In the genomic region with DNA sequence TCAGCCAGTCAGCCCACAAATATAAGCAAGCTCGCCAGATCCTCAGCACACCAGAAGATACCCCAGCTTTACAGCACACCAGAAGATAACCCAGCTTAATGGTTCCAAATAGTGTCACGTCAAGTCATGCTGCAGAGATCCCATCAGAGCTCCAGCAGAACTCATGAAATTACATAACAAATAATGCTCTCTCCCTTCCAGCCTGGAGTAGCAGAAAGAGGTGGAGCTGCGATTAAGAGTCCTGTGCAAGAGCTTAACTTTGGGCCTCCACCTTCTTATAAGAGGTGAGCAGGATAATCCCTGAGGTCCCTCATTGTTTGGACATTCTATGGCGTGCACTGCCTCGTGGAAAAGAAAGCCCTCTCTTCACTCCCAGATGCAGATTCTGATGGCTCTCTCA, we compare ENCODE assay signal across 2 cellular contexts.
TF ChIP-seq lines count a peak whose summit lies in the region.

No MANE protein-coding gene starts in this region.

TF ChIP-seq in GM23338, 12 proteins besides CTCF, POLR2A, EP300 and RAD21:
- TF ChIP-seq ZNF114 (CRISPR knock-in tag; IDR thresholded peaks at IDR 0.05), result no peak
- no peak for TF ChIP-seq ZNF331 (CRISPR knock-in tag; IDR thresholded peaks at IDR 0.05; ENCODE audit: low read depth)
- TF ChIP-seq CREB1 (CRISPR knock-in tag; IDR thresholded peaks at IDR 0.05; ENCODE audit: low read depth), result no peak
- TF ChIP-seq, protein P1, sequence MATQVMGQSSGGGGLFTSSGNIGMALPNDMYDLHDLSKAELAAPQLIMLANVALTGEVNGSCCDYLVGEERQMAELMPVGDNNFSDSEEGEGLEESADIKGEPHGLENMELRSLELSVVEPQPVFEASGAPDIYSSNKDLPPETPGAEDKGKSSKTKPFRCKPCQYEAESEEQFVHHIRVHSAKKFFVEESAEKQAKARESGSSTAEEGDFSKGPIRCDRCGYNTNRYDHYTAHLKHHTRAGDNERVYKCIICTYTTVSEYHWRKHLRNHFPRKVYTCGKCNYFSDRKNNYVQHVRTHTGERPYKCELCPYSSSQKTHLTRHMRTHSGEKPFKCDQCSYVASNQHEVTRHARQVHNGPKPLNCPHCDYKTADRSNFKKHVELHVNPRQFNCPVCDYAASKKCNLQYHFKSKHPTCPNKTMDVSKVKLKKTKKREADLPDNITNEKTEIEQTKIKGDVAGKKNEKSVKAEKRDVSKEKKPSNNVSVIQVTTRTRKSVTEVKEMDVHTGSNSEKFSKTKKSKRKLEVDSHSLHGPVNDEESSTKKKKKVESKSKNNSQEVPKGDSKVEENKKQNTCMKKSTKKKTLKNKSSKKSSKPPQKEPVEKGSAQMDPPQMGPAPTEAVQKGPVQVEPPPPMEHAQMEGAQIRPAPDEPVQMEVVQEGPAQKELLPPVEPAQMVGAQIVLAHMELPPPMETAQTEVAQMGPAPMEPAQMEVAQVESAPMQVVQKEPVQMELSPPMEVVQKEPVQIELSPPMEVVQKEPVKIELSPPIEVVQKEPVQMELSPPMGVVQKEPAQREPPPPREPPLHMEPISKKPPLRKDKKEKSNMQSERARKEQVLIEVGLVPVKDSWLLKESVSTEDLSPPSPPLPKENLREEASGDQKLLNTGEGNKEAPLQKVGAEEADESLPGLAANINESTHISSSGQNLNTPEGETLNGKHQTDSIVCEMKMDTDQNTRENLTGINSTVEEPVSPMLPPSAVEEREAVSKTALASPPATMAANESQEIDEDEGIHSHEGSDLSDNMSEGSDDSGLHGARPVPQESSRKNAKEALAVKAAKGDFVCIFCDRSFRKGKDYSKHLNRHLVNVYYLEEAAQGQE (IDR thresholded peaks at IDR 0.05; ENCODE audit: unreplicated experiment), result no peak
- TF ChIP-seq, protein P2, sequence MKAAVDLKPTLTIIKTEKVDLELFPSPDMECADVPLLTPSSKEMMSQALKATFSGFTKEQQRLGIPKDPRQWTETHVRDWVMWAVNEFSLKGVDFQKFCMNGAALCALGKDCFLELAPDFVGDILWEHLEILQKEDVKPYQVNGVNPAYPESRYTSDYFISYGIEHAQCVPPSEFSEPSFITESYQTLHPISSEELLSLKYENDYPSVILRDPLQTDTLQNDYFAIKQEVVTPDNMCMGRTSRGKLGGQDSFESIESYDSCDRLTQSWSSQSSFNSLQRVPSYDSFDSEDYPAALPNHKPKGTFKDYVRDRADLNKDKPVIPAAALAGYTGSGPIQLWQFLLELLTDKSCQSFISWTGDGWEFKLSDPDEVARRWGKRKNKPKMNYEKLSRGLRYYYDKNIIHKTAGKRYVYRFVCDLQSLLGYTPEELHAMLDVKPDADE (IDR thresholded peaks at IDR 0.05), result no peak
- TF ChIP-seq JUNB (IDR thresholded peaks at IDR 0.05; ENCODE audit: unreplicated experiment), result no peak
- no peak for TF ChIP-seq EZH2 (IDR thresholded peaks at IDR 0.05; ENCODE audit: low read depth, unreplicated experiment)
- TF ChIP-seq POLR2AphosphoS5 (IDR thresholded peaks at IDR 0.05; ENCODE audit: low read depth), result no peak
- no peak for TF ChIP-seq EZH2phosphoT487 (IDR thresholded peaks at IDR 0.05; ENCODE audit: unreplicated experiment)

TF ChIP-seq in H1, 55 proteins besides CTCF, POLR2A, EP300 and RAD21:
- no peak for TF ChIP-seq RBBP5 (IDR thresholded peaks at IDR 0.05; ENCODE audit: borderline replicate concordance, low read depth, low read length)
- TF ChIP-seq EZH2 (IDR thresholded peaks at IDR 0.05; ENCODE audit: low read depth, low read length, severe bottlenecking), result no peak
- no peak for TF ChIP-seq CTBP2 (IDR thresholded peaks at IDR 0.05; ENCODE audit: borderline replicate concordance, insufficient read depth, insufficient read length, low read length)
- TF ChIP-seq KDM1A (IDR thresholded peaks at IDR 0.05; ENCODE audit: borderline replicate concordance, low read length), result no peak
- TF ChIP-seq BRCA1 (IDR thresholded peaks at IDR 0.05; ENCODE audit: low read depth, low read length), result no peak
- TF ChIP-seq CHD2 (IDR thresholded peaks at IDR 0.05; ENCODE audit: low read length), result no peak
- no peak for TF ChIP-seq HDAC2 (IDR thresholded peaks at IDR 0.05; ENCODE audit: borderline replicate concordance in 1 of 2, low read depth in 2 of 2, low read length in 2 of 2)
- TF ChIP-seq SRF (IDR thresholded peaks at IDR 0.05; ENCODE audit: low read depth, low read length), result no peak
- no peak for TF ChIP-seq CEBPB (IDR thresholded peaks at IDR 0.05; ENCODE audit: low read depth, low read length)
- no peak for TF ChIP-seq SIN3A (conservative IDR thresholded peaks at IDR 0.05 in 1 of 2, IDR thresholded peaks at IDR 0.05 in 1 of 2; ENCODE audit: low read depth in 1 of 2, low read length in 2 of 2)
- TF ChIP-seq MAFK (IDR thresholded peaks at IDR 0.05; ENCODE audit: low read depth, low read length), result no peak
- TF ChIP-seq, protein P3, sequence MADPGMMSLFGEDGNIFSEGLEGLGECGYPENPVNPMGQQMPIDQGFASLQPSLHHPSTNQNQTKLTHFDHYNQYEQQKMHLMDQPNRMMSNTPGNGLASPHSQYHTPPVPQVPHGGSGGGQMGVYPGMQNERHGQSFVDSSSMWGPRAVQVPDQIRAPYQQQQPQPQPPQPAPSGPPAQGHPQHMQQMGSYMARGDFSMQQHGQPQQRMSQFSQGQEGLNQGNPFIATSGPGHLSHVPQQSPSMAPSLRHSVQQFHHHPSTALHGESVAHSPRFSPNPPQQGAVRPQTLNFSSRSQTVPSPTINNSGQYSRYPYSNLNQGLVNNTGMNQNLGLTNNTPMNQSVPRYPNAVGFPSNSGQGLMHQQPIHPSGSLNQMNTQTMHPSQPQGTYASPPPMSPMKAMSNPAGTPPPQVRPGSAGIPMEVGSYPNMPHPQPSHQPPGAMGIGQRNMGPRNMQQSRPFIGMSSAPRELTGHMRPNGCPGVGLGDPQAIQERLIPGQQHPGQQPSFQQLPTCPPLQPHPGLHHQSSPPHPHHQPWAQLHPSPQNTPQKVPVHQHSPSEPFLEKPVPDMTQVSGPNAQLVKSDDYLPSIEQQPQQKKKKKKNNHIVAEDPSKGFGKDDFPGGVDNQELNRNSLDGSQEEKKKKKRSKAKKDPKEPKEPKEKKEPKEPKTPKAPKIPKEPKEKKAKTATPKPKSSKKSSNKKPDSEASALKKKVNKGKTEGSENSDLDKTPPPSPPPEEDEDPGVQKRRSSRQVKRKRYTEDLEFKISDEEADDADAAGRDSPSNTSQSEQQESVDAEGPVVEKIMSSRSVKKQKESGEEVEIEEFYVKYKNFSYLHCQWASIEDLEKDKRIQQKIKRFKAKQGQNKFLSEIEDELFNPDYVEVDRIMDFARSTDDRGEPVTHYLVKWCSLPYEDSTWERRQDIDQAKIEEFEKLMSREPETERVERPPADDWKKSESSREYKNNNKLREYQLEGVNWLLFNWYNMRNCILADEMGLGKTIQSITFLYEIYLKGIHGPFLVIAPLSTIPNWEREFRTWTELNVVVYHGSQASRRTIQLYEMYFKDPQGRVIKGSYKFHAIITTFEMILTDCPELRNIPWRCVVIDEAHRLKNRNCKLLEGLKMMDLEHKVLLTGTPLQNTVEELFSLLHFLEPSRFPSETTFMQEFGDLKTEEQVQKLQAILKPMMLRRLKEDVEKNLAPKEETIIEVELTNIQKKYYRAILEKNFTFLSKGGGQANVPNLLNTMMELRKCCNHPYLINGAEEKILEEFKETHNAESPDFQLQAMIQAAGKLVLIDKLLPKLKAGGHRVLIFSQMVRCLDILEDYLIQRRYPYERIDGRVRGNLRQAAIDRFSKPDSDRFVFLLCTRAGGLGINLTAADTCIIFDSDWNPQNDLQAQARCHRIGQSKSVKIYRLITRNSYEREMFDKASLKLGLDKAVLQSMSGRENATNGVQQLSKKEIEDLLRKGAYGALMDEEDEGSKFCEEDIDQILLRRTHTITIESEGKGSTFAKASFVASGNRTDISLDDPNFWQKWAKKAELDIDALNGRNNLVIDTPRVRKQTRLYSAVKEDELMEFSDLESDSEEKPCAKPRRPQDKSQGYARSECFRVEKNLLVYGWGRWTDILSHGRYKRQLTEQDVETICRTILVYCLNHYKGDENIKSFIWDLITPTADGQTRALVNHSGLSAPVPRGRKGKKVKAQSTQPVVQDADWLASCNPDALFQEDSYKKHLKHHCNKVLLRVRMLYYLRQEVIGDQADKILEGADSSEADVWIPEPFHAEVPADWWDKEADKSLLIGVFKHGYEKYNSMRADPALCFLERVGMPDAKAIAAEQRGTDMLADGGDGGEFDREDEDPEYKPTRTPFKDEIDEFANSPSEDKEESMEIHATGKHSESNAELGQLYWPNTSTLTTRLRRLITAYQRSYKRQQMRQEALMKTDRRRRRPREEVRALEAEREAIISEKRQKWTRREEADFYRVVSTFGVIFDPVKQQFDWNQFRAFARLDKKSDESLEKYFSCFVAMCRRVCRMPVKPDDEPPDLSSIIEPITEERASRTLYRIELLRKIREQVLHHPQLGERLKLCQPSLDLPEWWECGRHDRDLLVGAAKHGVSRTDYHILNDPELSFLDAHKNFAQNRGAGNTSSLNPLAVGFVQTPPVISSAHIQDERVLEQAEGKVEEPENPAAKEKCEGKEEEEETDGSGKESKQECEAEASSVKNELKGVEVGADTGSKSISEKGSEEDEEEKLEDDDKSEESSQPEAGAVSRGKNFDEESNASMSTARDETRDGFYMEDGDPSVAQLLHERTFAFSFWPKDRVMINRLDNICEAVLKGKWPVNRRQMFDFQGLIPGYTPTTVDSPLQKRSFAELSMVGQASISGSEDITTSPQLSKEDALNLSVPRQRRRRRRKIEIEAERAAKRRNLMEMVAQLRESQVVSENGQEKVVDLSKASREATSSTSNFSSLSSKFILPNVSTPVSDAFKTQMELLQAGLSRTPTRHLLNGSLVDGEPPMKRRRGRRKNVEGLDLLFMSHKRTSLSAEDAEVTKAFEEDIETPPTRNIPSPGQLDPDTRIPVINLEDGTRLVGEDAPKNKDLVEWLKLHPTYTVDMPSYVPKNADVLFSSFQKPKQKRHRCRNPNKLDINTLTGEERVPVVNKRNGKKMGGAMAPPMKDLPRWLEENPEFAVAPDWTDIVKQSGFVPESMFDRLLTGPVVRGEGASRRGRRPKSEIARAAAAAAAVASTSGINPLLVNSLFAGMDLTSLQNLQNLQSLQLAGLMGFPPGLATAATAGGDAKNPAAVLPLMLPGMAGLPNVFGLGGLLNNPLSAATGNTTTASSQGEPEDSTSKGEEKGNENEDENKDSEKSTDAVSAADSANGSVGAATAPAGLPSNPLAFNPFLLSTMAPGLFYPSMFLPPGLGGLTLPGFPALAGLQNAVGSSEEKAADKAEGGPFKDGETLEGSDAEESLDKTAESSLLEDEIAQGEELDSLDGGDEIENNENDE (IDR thresholded peaks at IDR 0.05; ENCODE audit: insufficient replicate concordance, low read length), result no peak
- TF ChIP-seq HDAC6 (IDR thresholded peaks at IDR 0.05; ENCODE audit: low read depth, low read length), result no peak
- no peak for TF ChIP-seq TCF12 (IDR thresholded peaks at IDR 0.05; ENCODE audit: low read depth, low read length)
- TF ChIP-seq, protein P4, sequence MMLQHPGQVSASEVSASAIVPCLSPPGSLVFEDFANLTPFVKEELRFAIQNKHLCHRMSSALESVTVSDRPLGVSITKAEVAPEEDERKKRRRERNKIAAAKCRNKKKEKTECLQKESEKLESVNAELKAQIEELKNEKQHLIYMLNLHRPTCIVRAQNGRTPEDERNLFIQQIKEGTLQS (IDR thresholded peaks at IDR 0.05; ENCODE audit: insufficient read depth, low read depth, low read length), result no peak
- no peak for TF ChIP-seq RXRA (IDR thresholded peaks at IDR 0.05; ENCODE audit: insufficient read depth, low read depth, low read length)
TF ChIP-seq in H1: peak in this region for 0.
